1 cellular context compared by ENCODE assay signal in the genomic region with DNA sequence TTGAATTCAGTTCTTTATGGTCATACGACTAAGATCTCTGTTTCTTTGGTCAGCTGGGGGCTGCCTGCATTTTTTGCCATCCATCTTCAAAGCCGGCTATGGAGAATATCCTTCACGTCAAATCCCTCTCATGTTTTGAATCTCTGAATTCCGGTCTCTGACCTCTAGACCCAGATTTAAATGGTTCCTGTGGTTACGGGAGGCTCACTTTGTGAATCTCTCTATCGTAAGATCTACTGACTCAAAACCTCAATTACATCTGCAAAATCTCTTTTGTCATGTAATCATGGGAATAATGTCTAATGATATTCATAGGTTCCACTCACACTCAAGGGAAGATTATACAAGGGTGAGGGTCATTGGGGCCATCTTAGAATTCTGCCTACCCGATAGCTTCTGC.
TF ChIP-seq lines count a peak whose summit lies in the region.

No MANE protein-coding gene starts in this region.

TF ChIP-seq in HepG2, 621 proteins besides CTCF, POLR2A, EP300 and RAD21:
- no peak for TF ChIP-seq RFX5 (IDR thresholded peaks at IDR 0.05; ENCODE audit: low read depth, low read length)
- TF ChIP-seq, protein P1, sequence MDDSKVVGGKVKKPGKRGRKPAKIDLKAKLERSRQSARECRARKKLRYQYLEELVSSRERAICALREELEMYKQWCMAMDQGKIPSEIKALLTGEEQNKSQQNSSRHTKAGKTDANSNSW (CRISPR knock-in tag; IDR thresholded peaks at IDR 0.05; ENCODE audit: borderline replicate concordance): no peak
- TF ChIP-seq ZNF883 (CRISPR knock-in tag; IDR thresholded peaks at IDR 0.05; ENCODE audit: not compliant biosample characterization): no peak
- TF ChIP-seq, protein P2, sequence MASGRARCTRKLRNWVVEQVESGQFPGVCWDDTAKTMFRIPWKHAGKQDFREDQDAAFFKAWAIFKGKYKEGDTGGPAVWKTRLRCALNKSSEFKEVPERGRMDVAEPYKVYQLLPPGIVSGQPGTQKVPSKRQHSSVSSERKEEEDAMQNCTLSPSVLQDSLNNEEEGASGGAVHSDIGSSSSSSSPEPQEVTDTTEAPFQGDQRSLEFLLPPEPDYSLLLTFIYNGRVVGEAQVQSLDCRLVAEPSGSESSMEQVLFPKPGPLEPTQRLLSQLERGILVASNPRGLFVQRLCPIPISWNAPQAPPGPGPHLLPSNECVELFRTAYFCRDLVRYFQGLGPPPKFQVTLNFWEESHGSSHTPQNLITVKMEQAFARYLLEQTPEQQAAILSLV (CRISPR knock-in tag; IDR thresholded peaks at IDR 0.05; ENCODE audit: borderline replicate concordance): no peak
- TF ChIP-seq, protein P3, sequence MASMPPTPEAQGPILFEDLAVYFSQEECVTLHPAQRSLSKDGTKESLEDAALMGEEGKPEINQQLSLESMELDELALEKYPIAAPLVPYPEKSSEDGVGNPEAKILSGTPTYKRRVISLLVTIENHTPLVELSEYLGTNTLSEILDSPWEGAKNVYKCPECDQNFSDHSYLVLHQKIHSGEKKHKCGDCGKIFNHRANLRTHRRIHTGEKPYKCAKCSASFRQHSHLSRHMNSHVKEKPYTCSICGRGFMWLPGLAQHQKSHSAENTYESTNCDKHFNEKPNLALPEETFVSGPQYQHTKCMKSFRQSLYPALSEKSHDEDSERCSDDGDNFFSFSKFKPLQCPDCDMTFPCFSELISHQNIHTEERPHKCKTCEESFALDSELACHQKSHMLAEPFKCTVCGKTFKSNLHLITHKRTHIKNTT (CRISPR knock-in tag; IDR thresholded peaks at IDR 0.05): no peak
- no peak for TF ChIP-seq HDAC6 (IDR thresholded peaks at IDR 0.05; ENCODE audit: low read depth, low read length)
- no peak for TF ChIP-seq ZIK1 (CRISPR knock-in tag; IDR thresholded peaks at IDR 0.05; ENCODE audit: borderline replicate concordance, low read depth)
- TF ChIP-seq NFYC (CRISPR knock-in tag; IDR thresholded peaks at IDR 0.05): no peak
- TF ChIP-seq ZNF337 (CRISPR knock-in tag; IDR thresholded peaks at IDR 0.05; ENCODE audit: borderline replicate concordance, low read depth): no peak
- TF ChIP-seq ZNF430 (CRISPR knock-in tag; IDR thresholded peaks at IDR 0.05): no peak
- no peak for TF ChIP-seq ZNF33B (CRISPR knock-in tag; IDR thresholded peaks at IDR 0.05)
- TF ChIP-seq, protein P4, sequence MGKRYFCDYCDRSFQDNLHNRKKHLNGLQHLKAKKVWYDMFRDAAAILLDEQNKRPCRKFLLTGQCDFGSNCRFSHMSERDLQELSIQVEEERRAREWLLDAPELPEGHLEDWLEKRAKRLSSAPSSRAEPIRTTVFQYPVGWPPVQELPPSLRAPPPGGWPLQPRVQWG (CRISPR knock-in tag; IDR thresholded peaks at IDR 0.05; ENCODE audit: borderline replicate concordance, low read depth): no peak
- no peak for TF ChIP-seq FOXK1 (CRISPR knock-in tag; IDR thresholded peaks at IDR 0.05; ENCODE audit: borderline replicate concordance, low read depth)
- TF ChIP-seq SRSF9 (IDR thresholded peaks at IDR 0.05; ENCODE audit: borderline replicate concordance, insufficient read depth, low read depth, low read length, poor library complexity, severe bottlenecking): no peak
